ENCODE assay signal across 8 cellular contexts in genomic region chr2:138922973-138923563, GRCh38.
A peak's percentile ranks its signal among the peaks of the same experiment; 100 is the strongest.
DNase-seq lines count a peak whose midpoint lies in the region; ATAC-seq and TF ChIP-seq lines count a peak whose summit lies in the region.

No MANE protein-coding gene starts in this region.

- H3K27ac ChIP-seq in WERI-Rb-1 (no peak overlapping the region), liver (ENCODE audit: low read depth in 1 of 2, low read length in 2 of 2) (no peak overlapping the region)
- no peak overlapping the region for H3K27ac ChIP-seq in CD4-positive, alpha-beta T cell (ENCODE audit: low read depth, low read length)

- H3K9me3 ChIP-seq in WERI-Rb-1 (ENCODE audit: severe bottlenecking) (no peaks in the 10 kb centered on the region), liver (ENCODE audit: control insufficient read depth in 4 of 4, low read length in 3 of 4) (no peaks in the 10 kb centered on the region)
- no peaks in the 10 kb centered on the region for H3K9me3 ChIP-seq in CD4-positive, alpha-beta T cell (ENCODE audit: control insufficient read depth, low read length)

- H3K9ac ChIP-seq in liver (ENCODE audit: low read depth in 1 of 2, low read length in 2 of 2), result no peak overlapping the region

- no peaks in the 10 kb centered on the region for H3K27me3 ChIP-seq in WERI-Rb-1 (ENCODE audit: insufficient read depth, low read depth, severe bottlenecking)
- no peaks in the 10 kb centered on the region for H3K27me3 ChIP-seq in liver (ENCODE audit: control insufficient read depth in 4 of 4, insufficient read depth in 4 of 4, low read length in 3 of 4)
- H3K27me3 ChIP-seq in CD4-positive, alpha-beta T cell (ENCODE audit: control insufficient read depth, insufficient read depth, low read length), result no peaks in the 10 kb centered on the region

- peak; percentile 39 to 44 for TF ChIP-seq RAD21 in liver (IDR thresholded peaks at IDR 0.05)

- no peaks in the 10 kb centered on the region for H3K36me3 ChIP-seq in WERI-Rb-1
- no peaks in the 10 kb centered on the region for H3K36me3 ChIP-seq in liver (ENCODE audit: control insufficient read depth in 4 of 4, insufficient read depth in 3 of 4, low read depth in 1 of 4, low read length in 3 of 4)

- intact Hi-C loops in natural killer cell (cut with micrococcal nuclease), result no loop called here
- intact Hi-C loops in CD4-positive, alpha-beta T cell (cut with DNase I, micrococcal nuclease), result no loop called here

- TF ChIP-seq CTCF in LNCAP (IDR thresholded peaks at IDR 0.05) (peak; percentile 58), WERI-Rb-1 (IDR thresholded peaks at IDR 0.05; ENCODE audit: low read depth, low read length) (0 out of 2 replicates have a peak, but pooled peaks have one; percentile 9), liver (IDR thresholded peaks at IDR 0.05; ENCODE audit: low read depth, low read length, missing input control) (no peak), natural killer cell (IDR thresholded peaks at IDR 0.05) (no peak)
- no peak for TF ChIP-seq CTCF in CD4-positive, alpha-beta T cell (IDR thresholded peaks at IDR 0.05)

- H3K36me3 Mint-ChIP-seq in natural killer cell, result no peaks in the 10 kb centered on the region
- no peaks in the 10 kb centered on the region for H3K36me3 Mint-ChIP-seq in CD4-positive, alpha-beta T cell (ENCODE audit: low read depth)

- ATAC-seq in HG03460 (IDR thresholded peaks at IDR 0.05; ENCODE audit: unreplicated experiment) (no peak), natural killer cell (no peak)
- ATAC-seq in CD4-positive, alpha-beta T cell (ENCODE audit: poor library complexity), result no peak

- POLR2A ChIA-PET in CD4-positive, alpha-beta T cell (lab: Charles Lee), result no interaction called here

- peaks cover 6 to 10% of the 10 kb centered on the region in 2 donors for H3K9me3 Mint-ChIP-seq in natural killer cell
- H3K9me3 Mint-ChIP-seq in CD4-positive, alpha-beta T cell, result no peaks in the 10 kb centered on the region

- H3K4me1 ChIP-seq in liver (ENCODE audit: control insufficient read depth in 4 of 4, insufficient read depth in 4 of 4, low read length in 3 of 4), result no peaks in the 10 kb centered on the region

- H3K4me3 ChIP-seq in WERI-Rb-1 (ENCODE audit: low read depth, low read length) (no peak overlapping the region), liver (ENCODE audit: low read depth in 1 of 3, low read length in 3 of 3) (no peak overlapping the region)

- CTCF ChIA-PET in CD4-positive, alpha-beta T cell (lab: Charles Lee), result no interaction called here

- H3K27me3 Mint-ChIP-seq in natural killer cell (ENCODE audit: low read depth in 2 of 2), result no peaks in the 10 kb centered on the region
- H3K27me3 Mint-ChIP-seq in CD4-positive, alpha-beta T cell, result no peaks in the 10 kb centered on the region

- DNase-seq in EH (ENCODE audit: low read depth), result peak; percentile 1
- no peak for DNase-seq in WERI-Rb-1
- no peak for DNase-seq in stimulated activated CD4-positive, alpha-beta T cell treated with anti-CD3 and anti-CD28 coated beads, Interleukin-2, amount 100 ng/mL, for 24 hours
- DNase-seq in natural killer cell, result no peak
- DNase-seq in CD4-positive, alpha-beta T cell, result no peak

- no peaks in the 10 kb centered on the region for H3K4me1 Mint-ChIP-seq in natural killer cell
- H3K4me1 Mint-ChIP-seq in CD4-positive, alpha-beta T cell (ENCODE audit: low read depth), result no peaks in the 10 kb centered on the region

- H3K4me3 Mint-ChIP-seq in natural killer cell, result no peak overlapping the region
- H3K4me3 Mint-ChIP-seq in CD4-positive, alpha-beta T cell, result no peak overlapping the region

- 47% methylated on average over 2 of the region's 2 CpGs for WGBS in liver

- H3K27ac Mint-ChIP-seq in natural killer cell, result no peak overlapping the region
- no peak overlapping the region for H3K27ac Mint-ChIP-seq in CD4-positive, alpha-beta T cell

TF ChIP-seq in liver, 16 proteins besides CTCF, POLR2A, EP300 and RAD21:
- TF ChIP-seq SP1 (IDR thresholded peaks at IDR 0.05), result no peak
- TF ChIP-seq, protein P1, sequence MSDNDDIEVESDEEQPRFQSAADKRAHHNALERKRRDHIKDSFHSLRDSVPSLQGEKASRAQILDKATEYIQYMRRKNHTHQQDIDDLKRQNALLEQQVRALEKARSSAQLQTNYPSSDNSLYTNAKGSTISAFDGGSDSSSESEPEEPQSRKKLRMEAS (IDR thresholded peaks at IDR 0.05), result no peak

Comparison
In these comparisons a context has a peak if more than half of its experiments do, and no peak if none do; other contexts are left out.
1. CTCF ChIP-seq: peak in LNCAP (single experiment) and WERI-Rb-1 (single experiment); none in liver (single experiment), natural killer cell (single experiment) and CD4-positive, alpha-beta T cell (single experiment).